9 cellular contexts compared by ENCODE assay signal in the genomic region with DNA sequence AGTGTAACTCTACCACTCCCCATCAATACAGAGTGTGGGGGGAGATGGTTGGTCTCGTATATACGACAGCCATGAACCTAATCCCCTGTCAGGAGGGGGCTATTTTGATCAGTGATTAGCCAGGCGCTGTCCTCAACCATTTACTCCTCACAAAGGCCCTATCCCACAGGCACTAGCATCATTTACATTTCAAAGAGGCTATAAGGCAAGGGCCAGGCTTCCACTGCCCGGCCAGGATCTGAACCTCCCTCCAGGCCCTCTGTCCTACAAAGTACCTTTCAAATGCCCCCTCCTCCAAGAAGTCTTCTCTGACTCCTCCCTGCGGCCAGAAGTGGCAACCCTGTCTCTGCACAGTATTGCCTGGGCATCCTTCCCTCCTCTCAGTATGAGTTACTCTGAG.
DNase-seq lines count a peak whose midpoint lies in the region; ATAC-seq and TF ChIP-seq lines count a peak whose summit lies in the region.
"Had no signal": no experiment of that assay in that cellular context is flagged by ENCODE, and none has a peak within 500 bp of the region (broad histone marks: within the 10 kb centered on the region; RNA-seq: fewer than 3 reads in every experiment).

No MANE protein-coding gene starts in this region.

- no peaks in the 10 kb centered on the region for H3K9me2 ChIP-seq in HCT116 (ENCODE audit: insufficient read depth)

- H3K9ac ChIP-seq in HCT116 (ENCODE audit: low read length), result peak overlapping the region; percentile 16; the same call in 1 of the 2 replicates
- H3K9ac ChIP-seq: KMS-11 had no signal

- H3K4me1 ChIP-seq in HCT116 (ENCODE audit: control insufficient read depth in 1 of 2, insufficient read depth in 2 of 2, low read length in 2 of 2) (peaks cover 70 to 96% of the 10 kb centered on the region in 2 experiments), stomach (peaks cover 75 to 97% (median 87%) of the 10 kb centered on the region in 4 donors)

- H2AFZ ChIP-seq in HCT116 (ENCODE audit: low read depth, low read length, poor library complexity, severe bottlenecking), result no peak overlapping the region

- H3K27me3 ChIP-seq in HCT116 (ENCODE audit: insufficient read depth, low read length) (no peaks in the 10 kb centered on the region), stomach (no peaks in the 10 kb centered on the region)

- no peaks in the 10 kb centered on the region for H3K36me3 ChIP-seq in HCT116 (ENCODE audit: control insufficient read depth in 1 of 2, insufficient read depth in 2 of 2, low read length in 2 of 2)
- no peaks in the 10 kb centered on the region for H3K36me3 ChIP-seq in stomach

- peaks cover 28% of the 10 kb centered on the region; the same call in 1 of the 2 replicates for H3K79me2 ChIP-seq in HCT116 (ENCODE audit: insufficient read depth, low read length)

- no peak for TF ChIP-seq EP300 in stomach (IDR thresholded peaks at IDR 0.05)

- peak overlapping the region; percentile 2; the same call in 1 of the 2 replicates for H3K4me2 ChIP-seq in HCT116 (ENCODE audit: low read length)
- H3K4me2 ChIP-seq: KMS-11 had no signal

- no peaks in the 10 kb centered on the region for H3K27me3 Mint-ChIP-seq in activated naive CD8-positive, alpha-beta T cell
- H3K27me3 Mint-ChIP-seq in activated CD4-positive, alpha-beta memory T cell treated with anti-CD3 and anti-CD28 coated beads, Interleukin-2, amount 10 ng/mL, durations not matched to agents 7 days and 5 days, result no peaks in the 10 kb centered on the region

- no peak for TF ChIP-seq CTCF in HCT116 (IDR thresholded peaks at IDR 0.05 in 2 of 3, conservative IDR thresholded peaks at IDR 0.05 in 1 of 3; ENCODE audit: borderline replicate concordance in 1 of 3, insufficient read depth in 1 of 3, low read depth in 2 of 3, low read length in 2 of 3)
- no peak for TF ChIP-seq CTCF in stomach (IDR thresholded peaks at IDR 0.05)

- DNase-seq in HCT116 (ENCODE audit: low read depth, low spot score), result no peak
- DNase-seq in iPS-NIHi7 (ENCODE audit: extremely low spot score), result peak; percentile 66
- no peak for DNase-seq in stomach
- no peak for DNase-seq in pons (ENCODE audit: low spot score)
- DNase-seq in activated CD4-positive, alpha-beta memory T cell treated with anti-CD3 and anti-CD28 coated beads, Interleukin-2, amount 10 ng/mL, durations not matched to agents 7 days and 5 days, result no peak

- CTCF ChIA-PET in HCT116 (lab: Charles Lee), result no interaction called here
- CTCF ChIA-PET in activated CD4-positive, alpha-beta memory T cell treated with anti-CD3 and anti-CD28 coated beads, Interleukin-2, amount 10 ng/mL, durations not matched to agents 7 days and 5 days (lab: Charles Lee), result no interaction called here

- peaks cover 68% of the 10 kb centered on the region for H3K4me1 Mint-ChIP-seq in activated naive CD8-positive, alpha-beta T cell (ENCODE audit: low read depth)
- peaks cover 15% of the 10 kb centered on the region for H3K4me1 Mint-ChIP-seq in activated CD4-positive, alpha-beta memory T cell treated with anti-CD3 and anti-CD28 coated beads, Interleukin-2, amount 10 ng/mL, durations not matched to agents 7 days and 5 days

- no peaks in the 10 kb centered on the region for H3K9me3 ChIP-seq in HCT116 (ENCODE audit: control insufficient read depth in 1 of 2, insufficient read depth in 1 of 2, low read depth in 1 of 2, low read length in 2 of 2)
- no peaks in the 10 kb centered on the region for H3K9me3 ChIP-seq in stomach

- peak overlapping the region; percentile 80 for H3K27ac Mint-ChIP-seq in activated naive CD8-positive, alpha-beta T cell
- H3K27ac Mint-ChIP-seq in activated CD4-positive, alpha-beta memory T cell treated with anti-CD3 and anti-CD28 coated beads, Interleukin-2, amount 10 ng/mL, durations not matched to agents 7 days and 5 days, result no peak overlapping the region

- H3K4me3 ChIP-seq in HCT116 (replicated peaks in 1 of 2; ENCODE audit: low read depth in 1 of 2, low read length in 2 of 2), result no peak overlapping the region
- no peak overlapping the region for H3K4me3 ChIP-seq in stomach

- TF ChIP-seq POLR2A in HCT116 (IDR thresholded peaks at IDR 0.05; ENCODE audit: borderline replicate concordance, extremely low read depth, insufficient read depth, insufficient read length), result no peak
- TF ChIP-seq POLR2A in stomach (IDR thresholded peaks at IDR 0.05), result no peak

- RAD21 ChIA-PET in HCT116 (lab: Charles Lee; ENCODE audit: low non-redundant PET in 1 of 2, low total read pairs in 2 of 2, uncharacterized antibody in 2 of 2, unreplicated experiment in 2 of 2), result no interaction called here

- 75 to 88% (median 84%) methylated on average over 4 to 5 of the region's 5 CpGs for WGBS in stomach, 5 donors

- H3K4me3 Mint-ChIP-seq in activated naive CD8-positive, alpha-beta T cell, result peak overlapping the region; percentile 31
- H3K4me3 Mint-ChIP-seq in activated CD4-positive, alpha-beta memory T cell treated with anti-CD3 and anti-CD28 coated beads, Interleukin-2, amount 10 ng/mL, durations not matched to agents 7 days and 5 days, result no peak overlapping the region

- no peaks in the 10 kb centered on the region for H3K36me3 Mint-ChIP-seq in activated naive CD8-positive, alpha-beta T cell
- no peaks in the 10 kb centered on the region for H3K36me3 Mint-ChIP-seq in activated CD4-positive, alpha-beta memory T cell treated with anti-CD3 and anti-CD28 coated beads, Interleukin-2, amount 10 ng/mL, durations not matched to agents 7 days and 5 days (ENCODE audit: low read depth)

- no peak for ATAC-seq in HCT116
- no peak for ATAC-seq in GM19397 (IDR thresholded peaks at IDR 0.05; ENCODE audit: unreplicated experiment)
- no peak for ATAC-seq in HG03354 (IDR thresholded peaks at IDR 0.05; ENCODE audit: poor library complexity, severe bottlenecking, unreplicated experiment)

- BruUV-seq in HCT116 (replicated peaks; lab: Mats Ljungman, UMichigan), result no TSS peak

- intact Hi-C loops in HCT116 (cut with micrococcal nuclease) (no loop called here), stomach (cut with DNase I; ENCODE audit: low total_unique reads) (no loop called here)

- H3K9me3 Mint-ChIP-seq in activated naive CD8-positive, alpha-beta T cell (ENCODE audit: low read depth), result no peaks in the 10 kb centered on the region
- no peaks in the 10 kb centered on the region for H3K9me3 Mint-ChIP-seq in activated CD4-positive, alpha-beta memory T cell treated with anti-CD3 and anti-CD28 coated beads, Interleukin-2, amount 10 ng/mL, durations not matched to agents 7 days and 5 days

- H3K27ac ChIP-seq in HCT116 (ENCODE audit: low read depth, low read length), result 0 out of 2 replicates have a peak overlapping the region, but pooled peaks have one; percentile 2
- H3K27ac ChIP-seq in stomach, result peak overlapping the region in 4 of 5 donors; percentile 71 to 86 (median 78)
- H3K27ac ChIP-seq: KMS-11 had no signal

- TF ChIP-seq RAD21 in HCT116 (IDR thresholded peaks at IDR 0.05; ENCODE audit: low read depth), result no peak

- POLR2A ChIA-PET in HCT116 (lab: Charles Lee), result no interaction called here
- POLR2A ChIA-PET in activated CD4-positive, alpha-beta memory T cell treated with anti-CD3 and anti-CD28 coated beads, Interleukin-2, amount 10 ng/mL, durations not matched to agents 7 days and 5 days (lab: Charles Lee), result interaction anchor here (0.9 kb wide), 1 partner anchor 72 kb away, joined by 3 read pairs; no protein-coding TSS in a partner anchor

- no peaks in the 10 kb centered on the region for H4K20me1 ChIP-seq in HCT116 (ENCODE audit: insufficient read depth)

TF ChIP-seq in HCT116, 20 proteins besides CTCF, POLR2A, EP300 and RAD21:
- TF ChIP-seq, protein P1, sequence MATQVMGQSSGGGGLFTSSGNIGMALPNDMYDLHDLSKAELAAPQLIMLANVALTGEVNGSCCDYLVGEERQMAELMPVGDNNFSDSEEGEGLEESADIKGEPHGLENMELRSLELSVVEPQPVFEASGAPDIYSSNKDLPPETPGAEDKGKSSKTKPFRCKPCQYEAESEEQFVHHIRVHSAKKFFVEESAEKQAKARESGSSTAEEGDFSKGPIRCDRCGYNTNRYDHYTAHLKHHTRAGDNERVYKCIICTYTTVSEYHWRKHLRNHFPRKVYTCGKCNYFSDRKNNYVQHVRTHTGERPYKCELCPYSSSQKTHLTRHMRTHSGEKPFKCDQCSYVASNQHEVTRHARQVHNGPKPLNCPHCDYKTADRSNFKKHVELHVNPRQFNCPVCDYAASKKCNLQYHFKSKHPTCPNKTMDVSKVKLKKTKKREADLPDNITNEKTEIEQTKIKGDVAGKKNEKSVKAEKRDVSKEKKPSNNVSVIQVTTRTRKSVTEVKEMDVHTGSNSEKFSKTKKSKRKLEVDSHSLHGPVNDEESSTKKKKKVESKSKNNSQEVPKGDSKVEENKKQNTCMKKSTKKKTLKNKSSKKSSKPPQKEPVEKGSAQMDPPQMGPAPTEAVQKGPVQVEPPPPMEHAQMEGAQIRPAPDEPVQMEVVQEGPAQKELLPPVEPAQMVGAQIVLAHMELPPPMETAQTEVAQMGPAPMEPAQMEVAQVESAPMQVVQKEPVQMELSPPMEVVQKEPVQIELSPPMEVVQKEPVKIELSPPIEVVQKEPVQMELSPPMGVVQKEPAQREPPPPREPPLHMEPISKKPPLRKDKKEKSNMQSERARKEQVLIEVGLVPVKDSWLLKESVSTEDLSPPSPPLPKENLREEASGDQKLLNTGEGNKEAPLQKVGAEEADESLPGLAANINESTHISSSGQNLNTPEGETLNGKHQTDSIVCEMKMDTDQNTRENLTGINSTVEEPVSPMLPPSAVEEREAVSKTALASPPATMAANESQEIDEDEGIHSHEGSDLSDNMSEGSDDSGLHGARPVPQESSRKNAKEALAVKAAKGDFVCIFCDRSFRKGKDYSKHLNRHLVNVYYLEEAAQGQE (IDR thresholded peaks at IDR 0.05; ENCODE audit: low read depth), result no peak
- no peak for TF ChIP-seq ZFX (IDR thresholded peaks at IDR 0.05)
- TF ChIP-seq, protein P2, sequence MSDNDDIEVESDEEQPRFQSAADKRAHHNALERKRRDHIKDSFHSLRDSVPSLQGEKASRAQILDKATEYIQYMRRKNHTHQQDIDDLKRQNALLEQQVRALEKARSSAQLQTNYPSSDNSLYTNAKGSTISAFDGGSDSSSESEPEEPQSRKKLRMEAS (IDR thresholded peaks at IDR 0.05), result no peak
